Comparison of ENCODE assay signal across 1 cellular context in genomic region chr21:45330851-45331261, GRCh38.
TF ChIP-seq lines count a peak whose summit lies in the region.

No MANE protein-coding gene starts in this region.

TF ChIP-seq in IMR-90, 13 proteins besides CTCF, POLR2A, EP300 and RAD21 (continued from another document):
- no peak for TF ChIP-seq MXI1 (IDR thresholded peaks at IDR 0.05; ENCODE audit: borderline replicate concordance, low read depth, low read length)
- TF ChIP-seq CEBPB (IDR thresholded peaks at IDR 0.05; ENCODE audit: low read depth, low read length), result no peak
- TF ChIP-seq RFX5 (IDR thresholded peaks at IDR 0.05; ENCODE audit: low read depth, low read length), result no peak
- TF ChIP-seq SMC3 (IDR thresholded peaks at IDR 0.05; ENCODE audit: low read depth, low read length), result no peak
- no peak for TF ChIP-seq BHLHE40 (IDR thresholded peaks at IDR 0.05; ENCODE audit: low read depth, low read length)
- no peak for TF ChIP-seq MAZ (IDR thresholded peaks at IDR 0.05; ENCODE audit: borderline replicate concordance, low read depth, low read length)
- no peak for TF ChIP-seq FOS (IDR thresholded peaks at IDR 0.05; ENCODE audit: low read depth, low read length)
- TF ChIP-seq MAFK (IDR thresholded peaks at IDR 0.05; ENCODE audit: low read depth, low read length), result no peak
- TF ChIP-seq CHD1 (IDR thresholded peaks at IDR 0.05; ENCODE audit: low read depth, low read length), result no peak
- no peak for TF ChIP-seq RCOR1 (IDR thresholded peaks at IDR 0.05; ENCODE audit: insufficient replicate concordance, low read length)
- no peak for TF ChIP-seq USF2 (IDR thresholded peaks at IDR 0.05; ENCODE audit: low read depth, low read length)
- TF ChIP-seq NFE2L2 (IDR thresholded peaks at IDR 0.05; ENCODE audit: low read depth, low read length), result no peak
TF ChIP-seq in IMR-90: peak in this region for 0.
